ENCODE assay signal across 8 cellular contexts in the genomic region with DNA sequence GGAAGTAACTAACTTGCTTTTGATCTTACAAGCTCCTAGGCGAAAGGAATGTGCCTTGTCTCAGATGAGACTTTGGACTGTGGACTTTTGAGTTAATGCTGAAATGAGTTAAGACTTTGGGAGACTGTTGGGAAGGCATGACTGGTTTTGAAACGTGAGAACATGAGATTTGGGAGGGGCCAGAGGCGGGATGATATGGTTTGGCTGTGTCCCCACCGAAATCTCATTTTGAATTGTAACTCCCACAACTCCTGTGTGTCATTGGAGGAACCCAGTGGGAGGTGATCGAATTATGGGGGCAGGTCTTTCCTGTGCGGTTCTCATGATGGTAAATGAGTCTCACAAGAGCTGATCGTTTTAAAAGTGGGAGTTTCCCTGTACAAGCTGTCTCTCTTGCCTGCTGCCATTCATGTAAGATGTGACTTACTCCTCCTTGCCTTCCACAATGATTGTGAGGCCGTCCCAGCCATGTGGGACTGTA. TPM values are rescaled to one million over a fixed set of nuclear protein-coding genes. Genes with fewer than 3 reads are reported as not detected.
A peak's percentile ranks its signal among the peaks of the same experiment; 100 is the strongest.
DNase-seq lines count a peak whose midpoint lies in the region; ATAC-seq lines count a peak whose summit lies in the region.
"Not testable (repeated sequence)": the region's sequence is repeated elsewhere in the genome, so short reads cannot be mapped to it uniquely, and the experiment has no call there.

No MANE protein-coding gene starts in this region.

- H3K27ac ChIP-seq in SJCRH30: not testable (repeated sequence)

- H3K27me3 ChIP-seq in SJCRH30: not testable (repeated sequence)

- DNase-seq in SJCRH30: peak; percentile 11 to 24
- DNase-seq in activated CD8-positive, alpha-beta memory T cell treated with anti-CD3 and anti-CD28 coated beads for 24 hours: peak; percentile 69
- not testable (repeated sequence) for DNase-seq in left colon
- peak; percentile 33 to 76 (median 48) for DNase-seq in stimulated activated CD4-positive, alpha-beta T cell treated with anti-CD3 and anti-CD28 coated beads, Interleukin-1b, Interleukin-23, amount 100 ng/mL, for 24 hours (ENCODE audit: low read depth in 4 of 4, low spot score in 1 of 4)
- DNase-seq in stimulated activated effector memory CD8-positive, alpha-beta T cell treated with anti-CD3 and anti-CD28 coated beads, Interleukin-12 subunit alpha, Interleukin-12 subunit beta, amount 100 ng/mL, for 72 hours (ENCODE audit: low spot score in 2 of 2): peak; percentile 44 to 86

- not testable (repeated sequence) for H3K4me1 ChIP-seq in SJCRH30

- not testable (repeated sequence) for H3K27me3 Mint-ChIP-seq in activated naive CD8-positive, alpha-beta T cell

- ATAC-seq in GM18520 (IDR thresholded peaks at IDR 0.05; ENCODE audit: unreplicated experiment): peak; percentile 55
- peak; percentile 80 for ATAC-seq in HG02885 (IDR thresholded peaks at IDR 0.05; ENCODE audit: poor library complexity, unreplicated experiment)
- peak; percentile 57 for ATAC-seq in left colon
- peak; percentile 98 for ATAC-seq in stimulated activated effector memory CD8-positive, alpha-beta T cell treated with anti-CD3 and anti-CD28 coated beads, Interleukin-12 subunit alpha, Interleukin-12 subunit beta, amount 100 ng/mL, for 72 hours

- not testable (repeated sequence) for H3K36me3 Mint-ChIP-seq in activated naive CD8-positive, alpha-beta T cell; stimulated activated effector memory CD8-positive, alpha-beta T cell treated with anti-CD3 and anti-CD28 coated beads, Interleukin-12 subunit alpha, Interleukin-12 subunit beta, amount 100 ng/mL, for 72 hours

- H3K4me3 ChIP-seq in SJCRH30: not testable (repeated sequence)

- H3K4me1 Mint-ChIP-seq in activated naive CD8-positive, alpha-beta T cell (ENCODE audit: low read depth): peaks cover 14% of the 10 kb centered on the region
- H3K4me1 Mint-ChIP-seq in stimulated activated effector memory CD8-positive, alpha-beta T cell treated with anti-CD3 and anti-CD28 coated beads, Interleukin-12 subunit alpha, Interleukin-12 subunit beta, amount 100 ng/mL, for 72 hours: peaks cover 41% of the 10 kb centered on the region

- intact Hi-C loops in left colon (cut with DNase I, micrococcal nuclease): not testable (repeated sequence)

- H3K9me3 Mint-ChIP-seq in activated naive CD8-positive, alpha-beta T cell (ENCODE audit: low read depth); stimulated activated effector memory CD8-positive, alpha-beta T cell treated with anti-CD3 and anti-CD28 coated beads, Interleukin-12 subunit alpha, Interleukin-12 subunit beta, amount 100 ng/mL, for 72 hours: not testable (repeated sequence)

- not testable (repeated sequence) for H3K4me3 Mint-ChIP-seq in activated naive CD8-positive, alpha-beta T cell
- peak overlapping the region; percentile 19 for H3K4me3 Mint-ChIP-seq in stimulated activated effector memory CD8-positive, alpha-beta T cell treated with anti-CD3 and anti-CD28 coated beads, Interleukin-12 subunit alpha, Interleukin-12 subunit beta, amount 100 ng/mL, for 72 hours

- peak overlapping the region; percentile 1 for H3K27ac Mint-ChIP-seq in activated naive CD8-positive, alpha-beta T cell
- not testable (repeated sequence) for H3K27ac Mint-ChIP-seq in stimulated activated effector memory CD8-positive, alpha-beta T cell treated with anti-CD3 and anti-CD28 coated beads, Interleukin-12 subunit alpha, Interleukin-12 subunit beta, amount 100 ng/mL, for 72 hours

- H3K36me3 ChIP-seq in SJCRH30: not testable (repeated sequence)

- not testable (repeated sequence) for H3K9me3 ChIP-seq in SJCRH30 (replicated peaks)

RNA-seq across cellular contexts. Expression of gene ATP13A3, which starts 33.9 kb away (rescaled TPM):
- total RNA-seq in SJCRH30 (2014; rRNA removed; shearing (Covaris generic)): 129 and 155 TPM in 2 replicates
- 100 to 1,000 TPM in 1 of 2 donors, 10 to 100 TPM in 1; 95.1 to 110 TPM for total RNA-seq in left colon
